ENCODE assay signal across 19 cellular contexts in genomic region chr13:35190241-35190640, GRCh38.
"Had no signal": no experiment of that assay in that cellular context is flagged by ENCODE, and none has a peak within 500 bp of the region (broad histone marks: within the 10 kb centered on the region; RNA-seq: fewer than 3 reads in every experiment).

No MANE protein-coding gene starts in this region.

- ATAC-seq: body of pancreas, lower lobe of right lung, WTC11 had no signal

- H3K27me3 ChIP-seq: body of pancreas, esophagus squamous epithelium, sigmoid colon, spleen, suprapubic skin had no signal

- H3K4me1 ChIP-seq: body of pancreas, esophagus squamous epithelium, lower lobe of right lung, prostate gland, sigmoid colon, spleen, suprapubic skin had no signal

- H3K27ac ChIP-seq: body of pancreas, esophagus squamous epithelium, lower lobe of right lung, prostate gland, sigmoid colon, spleen had no signal

- H3K4me3 ChIP-seq: body of pancreas, esophagus squamous epithelium, lower lobe of right lung, prostate gland, sigmoid colon, spleen, suprapubic skin had no signal

- DNase-seq: activated CD4-positive, alpha-beta memory T cell treated with anti-CD3 and anti-CD28 coated beads, Interleukin-2, amount 10 ng/mL, durations not matched to agents 7 days and 5 days; activated CD4-positive, alpha-beta T cell treated with anti-CD3 and anti-CD28 coated beads for 4 hours; activated effector memory CD4-positive, alpha-beta T cell treated with anti-CD3 and anti-CD28 coated beads, Interleukin-2, amount 50 U/mL, for 16 hours; activated T-cell treated with anti-CD3 and anti-CD28 coated beads, Interleukin-2, amount 50 U/mL, for 48 hours; amniotic stem cell; body of pancreas; central memory CD4-positive, alpha-beta T cell; cortex of kidney; effector CD4-positive, alpha-beta T cell; esophagus squamous epithelium; hypothalamus; kidney glomerular epithelial cell; lower lobe of right lung; sigmoid colon; spleen; T-helper 2 cell had no signal

- H3K36me3 ChIP-seq: esophagus squamous epithelium, lower lobe of right lung, prostate gland, spleen, suprapubic skin had no signal

- H3K9me3 ChIP-seq: body of pancreas, esophagus squamous epithelium, lower lobe of right lung, prostate gland, suprapubic skin had no signal
